In genomic region chr15:101113114-101114005, GRCh38 we compare ENCODE assay signal across 1 cellular context.
A peak's percentile ranks its signal among the peaks of the same experiment; 100 is the strongest.
TF ChIP-seq lines count a peak whose summit lies in the region.

No MANE protein-coding gene starts in this region.

TF ChIP-seq in HEK293, 187 proteins besides CTCF, POLR2A, EP300 and RAD21:
- TF ChIP-seq GLIS1 (tag by site-specific recombination; IDR thresholded peaks at IDR 0.05) (0 out of 2 replicates have a peak, but pooled peaks have one; percentile 26), SP2 (tag by site-specific recombination; IDR thresholded peaks at IDR 0.05) (no peak), ZNF621 (tag by site-specific recombination; IDR thresholded peaks at IDR 0.05) (no peak)
